ENCODE assay signal across 30 cellular contexts in genomic region chr18:11468120-11468519, GRCh38.
DNase-seq lines count a peak whose midpoint lies in the region; ATAC-seq, FAIRE-seq and TF ChIP-seq lines count a peak whose summit lies in the region.
"Had no signal": no experiment of that assay in that cellular context is flagged by ENCODE, and none has a peak within 500 bp of the region (broad histone marks: within the 10 kb centered on the region; RNA-seq: fewer than 3 reads in every experiment).

No MANE protein-coding gene starts in this region.

- no peak overlapping the region for H2BK5ac ChIP-seq in IMR-90 (ENCODE audit: low read depth, low read length, poor library complexity, severe bottlenecking)

- no peaks in the 10 kb centered on the region for H3K79me2 ChIP-seq in K562 (ENCODE audit: control insufficient read depth, insufficient read depth, low read length)

- ATAC-seq in A549 (no peak), IMR-90 (ENCODE audit: low read depth) (no peak), K562 (no peak), left lobe of liver (no peak)
- ATAC-seq: GM12878 had no signal

- in situ Hi-C loops in IMR-90 (cut with MboI; ENCODE audit: low sequenced_read_pairs) (no loop called here), K562 (cut with MboI) (no loop called here)

- no peak overlapping the region for H3K14ac ChIP-seq in IMR-90 (replicated peaks; ENCODE audit: low read depth, low read length)

- no peaks in the 10 kb centered on the region for H4K20me1 ChIP-seq in IMR-90 (ENCODE audit: insufficient read depth, low read length)
- no peaks in the 10 kb centered on the region for H4K20me1 ChIP-seq in K562 (replicated peaks; ENCODE audit: control insufficient read depth, insufficient read depth, low read length)
- H4K20me1 ChIP-seq: BLaER1 had no signal

- H3K27me3 ChIP-seq in IMR-90 (ENCODE audit: control insufficient read depth, insufficient read depth, low read length), result peaks cover 15% of the 10 kb centered on the region
- H3K27me3 ChIP-seq in K562 (ENCODE audit: control insufficient read depth in 2 of 2, insufficient read depth in 2 of 2, low read length in 2 of 2), result no peaks in the 10 kb centered on the region; a peak in 1 of 5 replicates
- H3K27me3 ChIP-seq in BE2C, result no peaks in the 10 kb centered on the region
- H3K27me3 ChIP-seq: BLaER1 had no signal

- DNase-seq in A549 (ENCODE audit: low read depth in 1 of 2, low spot score in 1 of 2) (no peak), IMR-90 (no peak), K562 (ENCODE audit: extremely low read depth in 1 of 4, low spot score in 3 of 4) (no peak), neural crest cell (ENCODE audit: low read depth, low spot score) (no peak), germinal center (ENCODE audit: low spot score) (no peak), left lobe of liver (ENCODE audit: low spot score) (no peak), BE2C (no peak)
- DNase-seq in activated CD4-positive, alpha-beta T cell treated with anti-CD3 and anti-CD28 coated beads for 1 hour, result no peak
- DNase-seq: 8988T; AML-193; C1 segment of cervical spinal cord; CD4-positive, alpha-beta memory T cell; CD4-positive, CD25-positive, alpha-beta regulatory T cell; CD8-positive, alpha-beta memory T cell; COR-L47; DMS 273 treated with DMSO at 0.1 percent for 48 hours; DMS153; DMS53; DMS79; DND-41; EL; GDM1 had no signal

- H2AFZ ChIP-seq in IMR-90 (replicated peaks; ENCODE audit: low read length, poor library complexity), result no peak overlapping the region
- H2AFZ ChIP-seq in K562 (ENCODE audit: low read depth, low read length), result no peak overlapping the region

- peaks cover 22% of the 10 kb centered on the region for H3K4me1 Mint-ChIP-seq in neural crest cell
- H3K4me1 Mint-ChIP-seq: B cell; CD14-positive monocyte; CD4-positive, alpha-beta memory T cell; CD4-positive, CD25-positive, alpha-beta regulatory T cell; CD8-positive, alpha-beta memory T cell had no signal

- no peak for TF ChIP-seq POLR2A in A549 (IDR thresholded peaks at IDR 0.05; ENCODE audit: low read length)
- TF ChIP-seq POLR2A in IMR-90 (IDR thresholded peaks at IDR 0.05; ENCODE audit: low read depth, low read length), result no peak
- no peak for TF ChIP-seq POLR2A in K562 (conservative IDR thresholded peaks at IDR 0.05)

- WGBS in A549 (ENCODE audit: missing lambda C conversion rate), result 63% methylated on average over 3 of the region's 3 CpGs
- WGBS in IMR-90 (ENCODE audit: extremely low coverage in 2 of 2, insufficient read length in 1 of 2), 2 experiments, result 80 to 100% methylated on average over 1 of the region's 3 CpGs
- 0% methylated on average over 3 of the region's 3 CpGs for WGBS in K562 (ENCODE audit: insufficient coverage, low coverage, missing lambda C conversion rate)

- H3K9ac ChIP-seq in IMR-90 (ENCODE audit: low read depth, low read length) (no peak overlapping the region), K562 (ENCODE audit: insufficient read depth in 1 of 2, low read depth in 2 of 2, low read length in 2 of 2) (no peak overlapping the region)
- H3K9ac ChIP-seq: BLaER1 had no signal

- H3K27me3 Mint-ChIP-seq in neural crest cell (ENCODE audit: low read depth), result no peaks in the 10 kb centered on the region
- H3K27me3 Mint-ChIP-seq: CD4-positive, CD25-positive, alpha-beta regulatory T cell had no signal

- dilution Hi-C loops in IMR-90 (cut with HindIII; ENCODE audit: low sequenced_read_pairs, unreplicated experiment), result no loop called here

- H2AK9ac ChIP-seq in IMR-90 (replicated peaks; ENCODE audit: low read depth, low read length, poor library complexity), result no peak overlapping the region

- peaks cover 4% of the 10 kb centered on the region for H3K9me3 Mint-ChIP-seq in neural crest cell
- H3K9me3 Mint-ChIP-seq: CD4-positive, alpha-beta memory T cell; CD8-positive, alpha-beta memory T cell had no signal

- no peaks in the 10 kb centered on the region for H3K36me3 Mint-ChIP-seq in neural crest cell (ENCODE audit: low read depth)
- H3K36me3 Mint-ChIP-seq: CD14-positive monocyte; CD4-positive, alpha-beta memory T cell; CD4-positive, CD25-positive, alpha-beta regulatory T cell; CD8-positive, alpha-beta memory T cell had no signal

- H4K91ac ChIP-seq in IMR-90 (ENCODE audit: insufficient read depth, low read depth, low read length), result no peak overlapping the region

- no peak overlapping the region for H4K5ac ChIP-seq in IMR-90 (ENCODE audit: low read depth, low read length)

- FAIRE-seq in A549 (lab: Jason Lieb, UNC) (no peak), K562 (lab: Jason Lieb, UNC) (no peak)
- FAIRE-seq: A204.1, GM12878, GM12892, GM18507, GM19239 had no signal

- CTCF ChIA-PET in A549 (lab: Yijun Ruan, JAX), result no interaction called here
- CTCF ChIA-PET in IMR-90 (lab: Yijun Ruan, JAX), result no interaction called here
- CTCF ChIA-PET in K562 (lab: Yijun Ruan, JAX; ENCODE audit: low intra/inter-chr PET ratio), result no interaction called here

- no peaks in the 10 kb centered on the region for H3K4me1 ChIP-seq in A549
- no peaks in the 10 kb centered on the region for H3K4me1 ChIP-seq in IMR-90 (ENCODE audit: control insufficient read depth, insufficient read depth, low read length)
- H3K4me1 ChIP-seq in K562 (replicated peaks in 1 of 2; ENCODE audit: control insufficient read depth in 2 of 2, insufficient read depth in 2 of 2, low read length in 2 of 2), result no peaks in the 10 kb centered on the region
- H3K4me1 ChIP-seq in BE2C, result no peaks in the 10 kb centered on the region

- H3K56ac ChIP-seq in IMR-90 (ENCODE audit: extremely low read depth, insufficient read depth, low read length), result no peak overlapping the region

- H3K9me1 ChIP-seq in IMR-90 (ENCODE audit: insufficient read depth, low read length) (no peaks in the 10 kb centered on the region), K562 (ENCODE audit: control insufficient read depth, insufficient read depth, low read length) (no peaks in the 10 kb centered on the region)

- no peak overlapping the region for H2BK120ac ChIP-seq in IMR-90 (ENCODE audit: low read depth, low read length)

- H3K18ac ChIP-seq in IMR-90 (ENCODE audit: low read depth, low read length), result no peak overlapping the region

- H3K4me3 ChIP-seq in A549 (no peak overlapping the region), IMR-90 (ENCODE audit: insufficient read depth, low read depth, low read length) (no peak overlapping the region), K562 (no peak overlapping the region), BE2C (ENCODE audit: low read depth, low read length) (no peak overlapping the region)
- H3K4me3 ChIP-seq: BLaER1, GM12878 had no signal

- BruUV-seq in IMR-90 (replicated peaks; lab: Mats Ljungman, UMichigan) (no TSS peak), K562 (replicated peaks; lab: Mats Ljungman, UMichigan) (no TSS peak)

- H2BK20ac ChIP-seq in IMR-90 (ENCODE audit: low read depth, low read length), result no peak overlapping the region

- H3K79me1 ChIP-seq in IMR-90 (ENCODE audit: low read depth in 1 of 2, low read length in 2 of 2), result no peaks in the 10 kb centered on the region

- intact Hi-C loops in IMR-90 (cut with micrococcal nuclease) (no loop called here), K562 (cut with micrococcal nuclease) (no loop called here)

- no peak overlapping the region for H3K23ac ChIP-seq in IMR-90 (ENCODE audit: low read depth, low read length)

- TF ChIP-seq EP300 in A549 (IDR thresholded peaks at IDR 0.05), result no peak
- no peak for TF ChIP-seq EP300 in K562 (IDR thresholded peaks at IDR 0.05; ENCODE audit: low read length)

- no peak overlapping the region for H3K4ac ChIP-seq in IMR-90 (ENCODE audit: low read depth, low read length)

- H3K36me3 ChIP-seq in IMR-90 (ENCODE audit: control insufficient read depth, insufficient read depth, low read length), result no peaks in the 10 kb centered on the region
- H3K36me3 ChIP-seq in K562 (ENCODE audit: control insufficient read depth, insufficient read depth, low read length), result no peaks in the 10 kb centered on the region
- H3K36me3 ChIP-seq in BE2C, result no peaks in the 10 kb centered on the region
- H3K36me3 ChIP-seq: BLaER1 had no signal

- peak overlapping the region; percentile 23 for H3K27ac Mint-ChIP-seq in neural crest cell (ENCODE audit: unreplicated experiment)
- H3K27ac Mint-ChIP-seq: B cell; CD14-positive monocyte; CD4-positive, alpha-beta memory T cell; CD4-positive, CD25-positive, alpha-beta regulatory T cell; CD8-positive, alpha-beta memory T cell had no signal

- H4K8ac ChIP-seq in IMR-90 (ENCODE audit: low read depth in 2 of 2, low read length in 2 of 2), result no peak overlapping the region

- H3K4me2 ChIP-seq in A549 (no peak overlapping the region), IMR-90 (ENCODE audit: low read depth, low read length) (no peak overlapping the region), K562 (ENCODE audit: insufficient read depth, low read length) (no peak overlapping the region)
- H3K4me2 ChIP-seq: BLaER1 had no signal

- H3K27ac ChIP-seq in A549 (no peak overlapping the region), IMR-90 (ENCODE audit: insufficient read depth, low read length) (no peak overlapping the region), K562 (ENCODE audit: extremely low read depth, low read depth, low read length) (no peak overlapping the region)
- H3K27ac ChIP-seq: BLaER1 had no signal

- no peak for TF ChIP-seq RAD21 in A549 (conservative IDR thresholded peaks at IDR 0.05 in 1 of 2, IDR thresholded peaks at IDR 0.05 in 1 of 2)
- TF ChIP-seq RAD21 in IMR-90 (IDR thresholded peaks at IDR 0.05; ENCODE audit: low read length), result no peak
- no peak for TF ChIP-seq RAD21 in K562 (CRISPR knock-in tag; conservative IDR thresholded peaks at IDR 0.05 in 1 of 2, IDR thresholded peaks at IDR 0.05 in 1 of 2)

- no peak overlapping the region for H2AK5ac ChIP-seq in IMR-90 (ENCODE audit: low read depth, low read length)

- H3K4me3 Mint-ChIP-seq in neural crest cell, result no peak overlapping the region
- H3K4me3 Mint-ChIP-seq: B cell; CD14-positive monocyte; CD4-positive, alpha-beta memory T cell; CD4-positive, CD25-positive, alpha-beta regulatory T cell; CD8-positive, alpha-beta memory T cell had no signal

- POLR2A ChIA-PET in A549 (lab: Yijun Ruan, JAX) (no interaction called here), IMR-90 (lab: Charles Lee; ENCODE audit: unreplicated experiment) (no interaction called here), K562 (lab: Yijun Ruan, JAX) (no interaction called here)

- no peaks in the 10 kb centered on the region for H3K9me3 ChIP-seq in A549
- no peaks in the 10 kb centered on the region for H3K9me3 ChIP-seq in IMR-90 (ENCODE audit: control insufficient read depth, insufficient read depth, low read length)
- H3K9me3 ChIP-seq in K562 (replicated peaks; ENCODE audit: control insufficient read depth, insufficient read depth, low read depth, low read length), result no peaks in the 10 kb centered on the region
- no peaks in the 10 kb centered on the region for H3K9me3 ChIP-seq in BE2C
- H3K9me3 ChIP-seq: BLaER1 had no signal

- no peak for TF ChIP-seq CTCF in A549 (IDR thresholded peaks at IDR 0.05)
- no peak for TF ChIP-seq CTCF in IMR-90 (conservative IDR thresholded peaks at IDR 0.05; ENCODE audit: low read depth, low read length)
- TF ChIP-seq CTCF in K562 (IDR thresholded peaks at IDR 0.05 in 2 of 3, conservative IDR thresholded peaks at IDR 0.05 in 1 of 3; ENCODE audit: insufficient read depth in 2 of 3, low read depth in 1 of 3, low read length in 3 of 3), result no peak
- TF ChIP-seq CTCF in neural crest cell (conservative IDR thresholded peaks at IDR 0.05), result no peak
- TF ChIP-seq CTCF in BE2C (IDR thresholded peaks at IDR 0.05; ENCODE audit: low read depth, low read length), result no peak

- H2BK15ac ChIP-seq in IMR-90 (ENCODE audit: low read depth, low read length), result no peak overlapping the region

TF ChIP-seq in K562, 482 proteins besides CTCF, POLR2A, EP300 and RAD21 (continues in another document):
- no peak for TF ChIP-seq TFAM (CRISPR knock-in tag; conservative IDR thresholded peaks at IDR 0.05)

Comparison
In these comparisons a context has a peak if more than half of its experiments do, and no peak if none do; other contexts are left out.
1. Of the 35 proteins assayed by ChIP-seq in both K562 and A549: peak only in K562: none; only in A549: none; in both: MAFK; in neither: 34.